Comparison of ENCODE assay signal across 22 cellular contexts in genomic region chr14:35244542-35244941, GRCh38.
"Had no signal": no experiment of that assay in that cellular context is flagged by ENCODE, and none has a peak within 500 bp of the region (broad histone marks: within the 10 kb centered on the region; RNA-seq: fewer than 3 reads in every experiment).

No MANE protein-coding gene starts in this region.

- ATAC-seq: naive thymus-derived CD4-positive, alpha-beta T cell; psoas muscle; right cardiac atrium; right lobe of liver; stimulated activated effector memory CD8-positive, alpha-beta T cell treated with anti-CD3 and anti-CD28 coated beads, Interleukin-12 subunit alpha, Interleukin-12 subunit beta, amount 100 ng/mL, for 72 hours; stimulated activated naive B cell treated with anti-CD40 and anti-IgM and Interleukin-4, amounts not matched to agents 10 μg/mL and 1 μg/mL and 100 μg/mL, for 72 hours had no signal

- H3K9me3 Mint-ChIP-seq: naive thymus-derived CD4-positive, alpha-beta T cell; nephron; neural progenitor cell; stimulated activated effector memory CD8-positive, alpha-beta T cell treated with anti-CD3 and anti-CD28 coated beads, Interleukin-12 subunit alpha, Interleukin-12 subunit beta, amount 100 ng/mL, for 72 hours; stimulated activated naive B cell treated with anti-CD40 and anti-IgM and Interleukin-4, amounts not matched to agents 10 μg/mL and 1 μg/mL and 100 μg/mL, for 72 hours had no signal

- H3K27ac Mint-ChIP-seq: neural progenitor cell; progenitor cell of endocrine pancreas; stimulated activated effector memory CD8-positive, alpha-beta T cell treated with anti-CD3 and anti-CD28 coated beads, Interleukin-12 subunit alpha, Interleukin-12 subunit beta, amount 100 ng/mL, for 72 hours; stimulated activated naive B cell treated with anti-CD40 and anti-IgM and Interleukin-4, amounts not matched to agents 10 μg/mL and 1 μg/mL and 100 μg/mL, for 72 hours had no signal

- DNase-seq: naive thymus-derived CD4-positive, alpha-beta T cell; occipital lobe; ovary; posterior cingulate gyrus; psoas muscle; right cardiac atrium; right lobe of liver; sigmoid colon; small intestine; stimulated activated CD4-positive, alpha-beta T cell treated with anti-CD3 and anti-CD28 coated beads, Interleukin-15, amount 100 ng/mL, for 24 hours; stimulated activated CD4-positive, alpha-beta T cell treated with anti-CD3 and anti-CD28 coated beads, Interleukin-2, amount 100 ng/mL, for 24 hours; stimulated activated CD4-positive, alpha-beta T cell treated with anti-CD3 and anti-CD28 coated beads, Interleukin-2, amount 100 ng/mL, for 48 hours; stimulated activated CD4-positive, alpha-beta T cell treated with anti-CD3 and anti-CD28 coated beads, Interleukin-4, amount 100 ng/mL, for 24 hours; stimulated activated naive B cell treated with anti-CD40 and anti-IgM and Interleukin-4, amounts not matched to agents 10 μg/mL and 1 μg/mL and 100 μg/mL, for 72 hours; stomach; thyroid gland; trophoblast cell; upper lobe of left lung had no signal

- H3K4me1 Mint-ChIP-seq: neural progenitor cell had no signal

- H3K27me3 Mint-ChIP-seq: naive thymus-derived CD4-positive, alpha-beta T cell; progenitor cell of endocrine pancreas; stimulated activated naive B cell treated with anti-CD40 and anti-IgM and Interleukin-4, amounts not matched to agents 10 μg/mL and 1 μg/mL and 100 μg/mL, for 72 hours had no signal

- H3K4me3 Mint-ChIP-seq: naive thymus-derived CD4-positive, alpha-beta T cell; nephron; neural progenitor cell; stimulated activated effector memory CD8-positive, alpha-beta T cell treated with anti-CD3 and anti-CD28 coated beads, Interleukin-12 subunit alpha, Interleukin-12 subunit beta, amount 100 ng/mL, for 72 hours; stimulated activated naive B cell treated with anti-CD40 and anti-IgM and Interleukin-4, amounts not matched to agents 10 μg/mL and 1 μg/mL and 100 μg/mL, for 72 hours had no signal

- H3K36me3 Mint-ChIP-seq: stimulated activated effector memory CD8-positive, alpha-beta T cell treated with anti-CD3 and anti-CD28 coated beads, Interleukin-12 subunit alpha, Interleukin-12 subunit beta, amount 100 ng/mL, for 72 hours had no signal
